Comparison of ENCODE assay signal across 9 cellular contexts in genomic region chr7:102875700-102876192, GRCh38. TPM values are rescaled to one million over a fixed set of nuclear protein-coding genes. Genes with fewer than 3 reads are reported as not detected.
DNase-seq lines count a peak whose midpoint lies in the region; TF ChIP-seq lines count a peak whose summit lies in the region.
"Had no signal": no experiment of that assay in that cellular context is flagged by ENCODE, and none has a peak within 500 bp of the region (broad histone marks: within the 10 kb centered on the region; RNA-seq: fewer than 3 reads in every experiment).

No MANE protein-coding gene starts in this region.

- TF ChIP-seq CTCF in BJ (IDR thresholded peaks at IDR 0.05; ENCODE audit: insufficient read depth, low read depth, low read length) (0 out of 2 replicates have a peak, but pooled peaks have one; percentile 10), NB4 (IDR thresholded peaks at IDR 0.05; ENCODE audit: low read depth, low read length) (no peak), brain microvascular endothelial cell (IDR thresholded peaks at IDR 0.05; ENCODE audit: low read depth, low read length, missing control alignments) (peak; percentile 36), osteocyte (IDR thresholded peaks at IDR 0.05) (no peak), esophagus squamous epithelium (IDR thresholded peaks at IDR 0.05) (peak in 1 of 6 experiments; percentile 31)

- peak overlapping the region; percentile 100 for H3K27ac ChIP-seq in brain microvascular endothelial cell
- peak overlapping the region in 1 of 4 donors; percentile 0 for H3K27ac ChIP-seq in esophagus squamous epithelium
- H3K27ac ChIP-seq: heart left ventricle had no signal

- H3K4me3 ChIP-seq in BJ (ENCODE audit: low read depth, low read length) (no peak overlapping the region), NB4 (ENCODE audit: low read depth, low read length) (no peak overlapping the region), brain microvascular endothelial cell (ENCODE audit: low read depth, low read length) (no peak overlapping the region), esophagus squamous epithelium (no peak overlapping the region)
- H3K4me3 ChIP-seq: heart left ventricle had no signal

- 60 to 80% methylated on average over 1 of the region's 1 CpG for WGBS in esophagus squamous epithelium, 2 donors

- intact Hi-C loops in esophagus squamous epithelium (cut with DNase I): no loop called here

- H3K27ac Mint-ChIP-seq in osteocyte (ENCODE audit: unreplicated experiment): peak overlapping the region; percentile 94

- in situ Hi-C loops in brain microvascular endothelial cell (cut with HindIII; ENCODE audit: low pct_ligation_motif_present, low sequenced_read_pairs) (no loop called here), G401 (cut with HindIII; ENCODE audit: low sequenced_read_pairs) (no loop called here)

- H3K9me3 Mint-ChIP-seq in osteocyte (ENCODE audit: unreplicated experiment): no peaks in the 10 kb centered on the region

- POLR2A ChIA-PET in BJ (lab: Charles Lee): no interaction called here

- no peaks in the 10 kb centered on the region for H3K36me3 Mint-ChIP-seq in osteocyte (ENCODE audit: unreplicated experiment)

- no peaks in the 10 kb centered on the region for H3K27me3 Mint-ChIP-seq in osteocyte (ENCODE audit: unreplicated experiment)

- peaks cover 0 to 18% (median 0%) of the 10 kb centered on the region in 3 donors for H3K4me1 ChIP-seq in esophagus squamous epithelium

- CTCF ChIA-PET in BJ (lab: Yijun Ruan, JAX): interaction anchor here (0.6 kb wide), 1 partner anchor 33 kb away, joined by 3 read pairs; no protein-coding TSS in a partner anchor

- no peak for TF ChIP-seq POLR2A in NB4 (IDR thresholded peaks at IDR 0.05; ENCODE audit: extremely low read depth, insufficient read length)
- TF ChIP-seq POLR2A in esophagus squamous epithelium (IDR thresholded peaks at IDR 0.05): no peak

- peaks cover 51% of the 10 kb centered on the region for H3K4me1 Mint-ChIP-seq in osteocyte (ENCODE audit: unreplicated experiment)

- DNase-seq in BJ (ENCODE audit: low read depth) (peak; percentile 96), NB4 (ENCODE audit: low read depth) (peak; percentile 76), brain microvascular endothelial cell (peak; percentile 99), osteocyte (ENCODE audit: extremely low spot score, unreplicated experiment) (no peak), esophagus squamous epithelium (lab: John Stamatoyannopoulos, UW) (no peak), DMS79 (lab: John Stamatoyannopoulos, UW) (no peak), NCI-H69 (lab: John Stamatoyannopoulos, UW) (no peak), G401 (ENCODE audit: low spot score) (no peak)
- DNase-seq: heart left ventricle had no signal

- H3K9me3 ChIP-seq in esophagus squamous epithelium: no peaks in the 10 kb centered on the region
- H3K9me3 ChIP-seq: heart left ventricle had no signal

- H3K4me3 Mint-ChIP-seq in osteocyte (ENCODE audit: unreplicated experiment): no peak overlapping the region

- H3K36me3 ChIP-seq in BJ (ENCODE audit: control insufficient read depth, insufficient read depth, low read length): no peaks in the 10 kb centered on the region
- no peaks in the 10 kb centered on the region for H3K36me3 ChIP-seq in brain microvascular endothelial cell (replicated peaks)
- no peaks in the 10 kb centered on the region for H3K36me3 ChIP-seq in esophagus squamous epithelium
- H3K36me3 ChIP-seq: heart left ventricle had no signal

- no peaks in the 10 kb centered on the region for H3K27me3 ChIP-seq in BJ (ENCODE audit: control insufficient read depth, insufficient read depth, low read length)
- H3K27me3 ChIP-seq in brain microvascular endothelial cell (replicated peaks): no peaks in the 10 kb centered on the region
- no peaks in the 10 kb centered on the region for H3K27me3 ChIP-seq in esophagus squamous epithelium
- H3K27me3 ChIP-seq: heart left ventricle had no signal

RNA-seq across cellular contexts. Expression of gene LRRC17, which starts 37.1 kb away (rescaled TPM):
- polyA plus RNA-seq in BJ (2011; rRNA removed): 2.4 and 3.4 TPM in 2 replicates
- polyA minus RNA-seq in BJ (2011; rRNA and poly(A)+ RNA removed): 0.76 and 0.77 TPM in 2 replicates
- total RNA-seq in osteocyte (12.4 and 12.5 TPM in 2 replicates), esophagus squamous epithelium (1 to 10 TPM in 2 of 4 donors, under 1 TPM in 1, not detected in 1; 0.26 to 2.5 (median 1.1) TPM)
- 0.58 and 2.1 TPM in 2 replicates for total RNA-seq in G401 (2014; rRNA removed; shearing (Covaris generic))

Comparison
In these comparisons a context has a peak if more than half of its experiments do, and no peak if none do; other contexts are left out.
1. DNase-seq: peak in BJ (single experiment), NB4 (single experiment) and brain microvascular endothelial cell (single experiment); none in osteocyte (single experiment), esophagus squamous epithelium (single experiment), DMS79 (single experiment), NCI-H69 (single experiment) and G401 (single experiment).
2. CTCF ChIP-seq: peak in BJ (single experiment) and brain microvascular endothelial cell (single experiment); none in NB4 (single experiment) and osteocyte (single experiment).